In genomic region chr15:27481768-27482167, GRCh38 we compare ENCODE assay signal across 1 cellular context.
TF ChIP-seq lines count a peak whose summit lies in the region.

No MANE protein-coding gene starts in this region.

TF ChIP-seq in GM23338, 12 proteins besides CTCF, POLR2A, EP300 and RAD21 (continued from another document):
- TF ChIP-seq, protein P1, sequence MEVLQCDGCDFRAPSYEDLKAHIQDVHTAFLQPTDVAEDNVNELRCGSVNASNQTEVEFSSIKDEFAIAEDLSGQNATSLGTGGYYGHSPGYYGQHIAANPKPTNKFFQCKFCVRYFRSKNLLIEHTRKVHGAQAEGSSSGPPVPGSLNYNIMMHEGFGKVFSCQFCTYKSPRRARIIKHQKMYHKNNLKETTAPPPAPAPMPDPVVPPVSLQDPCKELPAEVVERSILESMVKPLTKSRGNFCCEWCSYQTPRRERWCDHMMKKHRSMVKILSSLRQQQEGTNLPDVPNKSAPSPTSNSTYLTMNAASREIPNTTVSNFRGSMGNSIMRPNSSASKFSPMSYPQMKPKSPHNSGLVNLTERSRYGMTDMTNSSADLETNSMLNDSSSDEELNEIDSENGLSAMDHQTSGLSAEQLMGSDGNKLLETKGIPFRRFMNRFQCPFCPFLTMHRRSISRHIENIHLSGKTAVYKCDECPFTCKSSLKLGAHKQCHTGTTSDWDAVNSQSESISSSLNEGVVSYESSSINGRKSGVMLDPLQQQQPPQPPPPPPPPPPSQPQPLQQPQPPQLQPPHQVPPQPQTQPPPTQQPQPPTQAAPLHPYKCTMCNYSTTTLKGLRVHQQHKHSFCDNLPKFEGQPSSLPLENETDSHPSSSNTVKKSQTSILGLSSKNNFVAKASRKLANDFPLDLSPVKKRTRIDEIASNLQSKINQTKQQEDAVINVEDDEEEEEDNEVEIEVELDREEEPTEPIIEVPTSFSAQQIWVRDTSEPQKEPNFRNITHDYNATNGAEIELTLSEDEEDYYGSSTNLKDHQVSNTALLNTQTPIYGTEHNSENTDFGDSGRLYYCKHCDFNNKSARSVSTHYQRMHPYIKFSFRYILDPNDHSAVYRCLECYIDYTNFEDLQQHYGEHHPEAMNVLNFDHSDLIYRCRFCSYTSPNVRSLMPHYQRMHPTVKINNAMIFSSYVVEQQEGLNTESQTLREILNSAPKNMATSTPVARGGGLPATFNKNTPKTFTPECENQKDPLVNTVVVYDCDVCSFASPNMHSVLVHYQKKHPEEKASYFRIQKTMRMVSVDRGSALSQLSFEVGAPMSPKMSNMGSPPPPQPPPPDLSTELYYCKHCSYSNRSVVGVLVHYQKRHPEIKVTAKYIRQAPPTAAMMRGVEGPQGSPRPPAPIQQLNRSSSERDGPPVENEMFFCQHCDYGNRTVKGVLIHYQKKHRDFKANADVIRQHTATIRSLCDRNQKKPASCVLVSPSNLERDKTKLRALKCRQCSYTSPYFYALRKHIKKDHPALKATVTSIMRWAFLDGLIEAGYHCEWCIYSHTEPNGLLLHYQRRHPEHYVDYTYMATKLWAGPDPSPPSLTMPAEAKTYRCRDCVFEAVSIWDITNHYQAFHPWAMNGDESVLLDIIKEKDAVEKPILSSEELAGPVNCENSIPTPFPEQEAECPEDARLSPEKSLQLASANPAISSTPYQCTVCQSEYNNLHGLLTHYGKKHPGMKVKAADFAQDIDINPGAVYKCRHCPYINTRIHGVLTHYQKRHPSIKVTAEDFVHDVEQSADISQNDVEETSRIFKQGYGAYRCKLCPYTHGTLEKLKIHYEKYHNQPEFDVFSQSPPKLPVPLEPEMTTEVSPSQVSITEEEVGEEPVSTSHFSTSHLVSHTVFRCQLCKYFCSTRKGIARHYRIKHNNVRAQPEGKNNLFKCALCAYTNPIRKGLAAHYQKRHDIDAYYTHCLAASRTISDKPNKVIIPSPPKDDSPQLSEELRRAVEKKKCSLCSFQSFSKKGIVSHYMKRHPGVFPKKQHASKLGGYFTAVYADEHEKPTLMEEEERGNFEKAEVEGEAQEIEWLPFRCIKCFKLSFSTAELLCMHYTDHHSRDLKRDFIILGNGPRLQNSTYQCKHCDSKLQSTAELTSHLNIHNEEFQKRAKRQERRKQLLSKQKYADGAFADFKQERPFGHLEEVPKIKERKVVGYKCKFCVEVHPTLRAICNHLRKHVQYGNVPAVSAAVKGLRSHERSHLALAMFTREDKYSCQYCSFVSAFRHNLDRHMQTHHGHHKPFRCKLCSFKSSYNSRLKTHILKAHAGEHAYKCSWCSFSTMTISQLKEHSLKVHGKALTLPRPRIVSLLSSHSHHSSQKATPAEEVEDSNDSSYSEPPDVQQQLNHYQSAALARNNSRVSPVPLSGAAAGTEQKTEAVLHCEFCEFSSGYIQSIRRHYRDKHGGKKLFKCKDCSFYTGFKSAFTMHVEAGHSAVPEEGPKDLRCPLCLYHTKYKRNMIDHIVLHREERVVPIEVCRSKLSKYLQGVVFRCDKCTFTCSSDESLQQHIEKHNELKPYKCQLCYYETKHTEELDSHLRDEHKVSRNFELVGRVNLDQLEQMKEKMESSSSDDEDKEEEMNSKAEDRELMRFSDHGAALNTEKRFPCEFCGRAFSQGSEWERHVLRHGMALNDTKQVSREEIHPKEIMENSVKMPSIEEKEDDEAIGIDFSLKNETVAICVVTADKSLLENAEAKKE (CRISPR knock-in tag; IDR thresholded peaks at IDR 0.05): peak; percentile 91
